26 cellular contexts compared by ENCODE assay signal in the genomic region with DNA sequence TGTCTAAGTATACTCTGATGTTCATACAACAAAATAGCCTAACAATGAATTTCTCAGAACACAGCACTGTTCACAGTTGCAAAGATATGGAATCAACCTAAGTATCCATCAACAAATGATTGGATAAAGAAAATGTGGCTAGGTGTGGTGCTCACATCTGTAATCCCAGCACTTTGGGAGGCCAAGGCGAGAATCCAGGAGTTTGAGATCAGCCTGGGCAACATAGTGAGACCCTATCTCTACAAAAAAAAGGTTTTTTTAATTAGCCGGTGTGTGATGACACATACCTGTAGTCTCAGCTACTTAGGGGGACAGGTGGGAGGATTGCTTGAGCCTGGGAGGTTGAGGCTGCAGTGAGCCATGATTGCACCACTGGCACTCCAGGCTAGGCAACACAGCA. TPM values are rescaled to one million over a fixed set of nuclear protein-coding genes. Genes with fewer than 3 reads are reported as not detected.
DNase-seq lines count a peak whose midpoint lies in the region; ATAC-seq, FAIRE-seq and TF ChIP-seq lines count a peak whose summit lies in the region.
"Had no signal": no experiment of that assay in that cellular context is flagged by ENCODE, and none has a peak within 500 bp of the region (broad histone marks: within the 10 kb centered on the region; RNA-seq: fewer than 3 reads in every experiment).

No MANE protein-coding gene starts in this region.

- in situ Hi-C loops in GM12878 (cut with MboI), result no loop called here

- no peak for ATAC-seq in activated T-cell treated with anti-CD3 and anti-CD28 coated beads, Interleukin-2, amount 50 U/mL, for 4 hours
- no peak for ATAC-seq in GM12878
- ATAC-seq in stimulated activated naive B cell treated with anti-CD40 and anti-IgM and Interleukin-4, amounts not matched to agents 10 μg/mL and 1 μg/mL and 100 μg/mL, for 72 hours (replicated peaks), result no peak
- ATAC-seq in HG03095 (IDR thresholded peaks at IDR 0.05; ENCODE audit: unreplicated experiment), result no peak
- ATAC-seq: A549; activated CD8-positive, alpha-beta T cell treated with anti-CD3 and anti-CD28 coated beads, Interleukin-2, amount 10 ng/mL, durations not matched to agents 7 days and 5 days; body of pancreas; heart left ventricle; left cardiac atrium; Right ventricle myocardium inferior had no signal

- H3K4me2 ChIP-seq in Loucy (ENCODE audit: low read depth, low read length, poor library complexity, severe bottlenecking) (peak overlapping the region; percentile 55), GM12878 (ENCODE audit: control insufficient read depth, insufficient read depth) (peak overlapping the region; percentile 72)
- H3K4me2 ChIP-seq: A549 had no signal

- FAIRE-seq in GM12878 (lab: Jason Lieb, UNC), result no peak
- FAIRE-seq: A549, D721Med had no signal

- H3K9ac ChIP-seq in Loucy (ENCODE audit: low read depth, low read length, poor library complexity, severe bottlenecking), result peak overlapping the region; percentile 60
- H3K9ac ChIP-seq in GM12878 (ENCODE audit: control insufficient read depth, insufficient read depth, low read length), result no peak overlapping the region

- 23% methylated on average over 2 of the region's 2 CpGs for WGBS in GM12878 (ENCODE audit: insufficient coverage, insufficient replicate concordance, low lambda C conversion rate, missing lambda C conversion rate)

- no peak for TF ChIP-seq POLR2A in GM12878 (IDR thresholded peaks at IDR 0.05; ENCODE audit: low read depth, low read length)

- POLR2A ChIA-PET in GM12878 (lab: Charles Lee), result interaction anchor here (1.8 to 5.1 kb wide), 5 partner anchors 12 to 85 kb away, joined by 7 to 59 read pairs (median 16); a partner anchor contains a TSS

- BruUV-seq in GM12878 (replicated peaks; lab: Mats Ljungman, UMichigan), result no TSS peak

- H3K4me1 ChIP-seq in Loucy (ENCODE audit: insufficient read depth, low read length, poor library complexity, severe bottlenecking), result peaks cover 90% of the 10 kb centered on the region
- H3K4me1 ChIP-seq in GM12878 (ENCODE audit: control insufficient read depth, insufficient read depth, low read length), result peaks cover 53% of the 10 kb centered on the region
- H3K4me1 ChIP-seq: A549, BE2C, body of pancreas had no signal

- no peaks in the 10 kb centered on the region for H3K27me3 ChIP-seq in Loucy (ENCODE audit: insufficient read depth, low read length, poor library complexity, severe bottlenecking)
- H3K27me3 ChIP-seq in GM12878 (replicated peaks in 1 of 2; ENCODE audit: control insufficient read depth in 2 of 2, insufficient read depth in 2 of 2, low read length in 1 of 2), result no peaks in the 10 kb centered on the region
- H3K27me3 ChIP-seq: BE2C, body of pancreas, heart left ventricle had no signal

- H3K4me3 Mint-ChIP-seq in activated T-cell treated with anti-CD3 and anti-CD28 coated beads, Interleukin-2, amount 50 U/mL, for 4 hours, result peak overlapping the region; percentile 56
- no peak overlapping the region for H3K4me3 Mint-ChIP-seq in stimulated activated naive B cell treated with anti-CD40 and anti-IgM and Interleukin-4, amounts not matched to agents 10 μg/mL and 1 μg/mL and 100 μg/mL, for 72 hours
- H3K4me3 Mint-ChIP-seq: activated CD8-positive, alpha-beta T cell treated with anti-CD3 and anti-CD28 coated beads, Interleukin-2, amount 10 ng/mL, durations not matched to agents 7 days and 5 days; activated T-helper 1 cell treated with anti-CD3 and anti-CD28 coated beads, Interleukin-12 subunit alpha, Interleukin-12 subunit beta, Interleukin-2, Interleukin-4 antibody, amounts not matched to agents 30 ng/mL and 10 ng/mL and 1 ng/mL, durations not matched to agents 14 hours and 24 hours and 36 hours; H9 had no signal

- H3K36me3 Mint-ChIP-seq in activated T-cell treated with anti-CD3 and anti-CD28 coated beads, Interleukin-2, amount 50 U/mL, for 4 hours (ENCODE audit: insufficient read depth), result peaks cover 26% of the 10 kb centered on the region
- H3K36me3 Mint-ChIP-seq in stimulated activated naive B cell treated with anti-CD40 and anti-IgM and Interleukin-4, amounts not matched to agents 10 μg/mL and 1 μg/mL and 100 μg/mL, for 72 hours, result peaks cover 40 to 45% of the 10 kb centered on the region in 2 donors

- H3K36me3 ChIP-seq in Loucy (ENCODE audit: insufficient read depth, low read length) (peaks cover 21% of the 10 kb centered on the region), GM12878 (ENCODE audit: control insufficient read depth in 2 of 2, insufficient read depth in 2 of 2, low read length in 1 of 2) (peaks cover 6 to 15% of the 10 kb centered on the region in 2 experiments)
- H3K36me3 ChIP-seq: BE2C had no signal

- DNase-seq in activated T-cell treated with anti-CD3 and anti-CD28 coated beads, Interleukin-2, amount 50 U/mL, for 4 hours, result no peak
- DNase-seq in activated T-cell treated with anti-CD3 and anti-CD28 coated beads, Interleukin-2, amount 50 U/mL, for 1 hour, result no peak
- no peak for DNase-seq in GM12878 (ENCODE audit: low read depth, low spot score)
- DNase-seq in stimulated activated naive B cell treated with anti-CD40 and anti-IgM and Interleukin-4, amounts not matched to agents 10 μg/mL and 1 μg/mL and 100 μg/mL, for 72 hours, result no peak
- DNase-seq in activated effector memory CD4-positive, alpha-beta T cell treated with Interleukin-2 at 50 U/mL for 16 hours, result no peak
- no peak for DNase-seq in T1000 (lab: John Stamatoyannopoulos, UW)
- DNase-seq: activated CD8-positive, alpha-beta T cell treated with anti-CD3 and anti-CD28 coated beads, Interleukin-2, amount 10 ng/mL, durations not matched to agents 7 days and 5 days; BE2C; body of pancreas; H9; heart left ventricle; left cardiac atrium; NCI-H1092 treated with DMSO at 0.1 percent for 48 hours; NCI-H2029 treated with DMSO at 0.1 percent for 48 hours; NCI-H345; NCI-H774; nucleus accumbens; OCI-M1 had no signal

- H3K9me3 ChIP-seq in Loucy (ENCODE audit: insufficient read depth, low read depth, low read length) (no peaks in the 10 kb centered on the region), GM12878 (replicated peaks; ENCODE audit: control insufficient read depth, insufficient read depth, low read length) (no peaks in the 10 kb centered on the region)
- H3K9me3 ChIP-seq: A549, BE2C, body of pancreas, heart left ventricle had no signal

- TF ChIP-seq RAD21 in GM12878 (IDR thresholded peaks at IDR 0.05; ENCODE audit: insufficient read depth, low read depth, low read length), result no peak

- no peak for TF ChIP-seq EP300 in GM12878 (IDR thresholded peaks at IDR 0.05; ENCODE audit: borderline replicate concordance in 1 of 2, control insufficient read depth in 1 of 2, low read depth in 2 of 2, low read length in 2 of 2)

- SMC1A ChIA-PET in GM12878 (lab: Charles Lee; ENCODE audit: uncharacterized antibody, unreplicated experiment), result interaction anchor here (0.8 to 8.0 kb wide), 11 partner anchors 9 to 121 kb away, joined by 3 to 92 read pairs (median 7); a partner anchor contains a TSS

- H4K20me1 ChIP-seq in Loucy (ENCODE audit: insufficient read depth, low read length, poor library complexity, severe bottlenecking) (peaks cover 16% of the 10 kb centered on the region), GM12878 (ENCODE audit: control insufficient read depth, insufficient read depth) (no peaks in the 10 kb centered on the region)

- no peaks in the 10 kb centered on the region for H3K9me3 Mint-ChIP-seq in activated T-cell treated with anti-CD3 and anti-CD28 coated beads, Interleukin-2, amount 50 U/mL, for 4 hours
- H3K9me3 Mint-ChIP-seq in stimulated activated naive B cell treated with anti-CD40 and anti-IgM and Interleukin-4, amounts not matched to agents 10 μg/mL and 1 μg/mL and 100 μg/mL, for 72 hours, result no peaks in the 10 kb centered on the region
- H3K9me3 Mint-ChIP-seq: activated T-helper 1 cell treated with anti-CD3 and anti-CD28 coated beads, Interleukin-12 subunit alpha, Interleukin-12 subunit beta, Interleukin-2, Interleukin-4 antibody, amounts not matched to agents 30 ng/mL and 10 ng/mL and 1 ng/mL, durations not matched to agents 14 hours and 24 hours and 36 hours had no signal

- TF ChIP-seq CTCF in Loucy (conservative IDR thresholded peaks at IDR 0.05; ENCODE audit: low read length), result no peak
- no peak for TF ChIP-seq CTCF in GM12878 (IDR thresholded peaks at IDR 0.05 in 2 of 3, conservative IDR thresholded peaks at IDR 0.05 in 1 of 3; ENCODE audit: control insufficient read depth in 2 of 3, extremely low read depth in 1 of 3, insufficient read depth in 1 of 3, low read depth in 3 of 3, low read length in 3 of 3)

- intact Hi-C loops in GM12878 (cut with micrococcal nuclease; ENCODE audit: unreplicated experiment), result no loop called here

- no peaks in the 10 kb centered on the region for H3K9me2 ChIP-seq in Loucy (replicated peaks; ENCODE audit: low read depth, low read length)

- peaks cover 9% of the 10 kb centered on the region for H3F3A ChIP-seq in Loucy (ENCODE audit: low read depth)

- H3K27ac Mint-ChIP-seq in stimulated activated naive B cell treated with anti-CD40 and anti-IgM and Interleukin-4, amounts not matched to agents 10 μg/mL and 1 μg/mL and 100 μg/mL, for 72 hours, result peak overlapping the region; percentile 62
- H3K27ac Mint-ChIP-seq: H9 had no signal

- H3K27me3 Mint-ChIP-seq in activated T-cell treated with anti-CD3 and anti-CD28 coated beads, Interleukin-2, amount 50 U/mL, for 4 hours (ENCODE audit: low read depth), result no peaks in the 10 kb centered on the region
- H3K27me3 Mint-ChIP-seq in stimulated activated naive B cell treated with anti-CD40 and anti-IgM and Interleukin-4, amounts not matched to agents 10 μg/mL and 1 μg/mL and 100 μg/mL, for 72 hours, result no peaks in the 10 kb centered on the region

- H3K4me3 ChIP-seq in Loucy (ENCODE audit: low read length, poor library complexity, severe bottlenecking) (no peak overlapping the region), GM12878 (peak overlapping the region; percentile 41; the same call in 1 of the 2 replicates)
- H3K4me3 ChIP-seq: A549, body of pancreas, heart left ventricle had no signal

- RAD21 ChIA-PET in GM12878 (lab: Charles Lee; ENCODE audit: unreplicated experiment), result interaction anchor here (1.1 to 5.2 kb wide), 5 partner anchors 9 to 121 kb away, joined by 3 to 50 read pairs (median 4); no protein-coding TSS in a partner anchor

- H3K27ac ChIP-seq in GM12878 (ENCODE audit: control insufficient read depth, insufficient read depth), result peak overlapping the region; percentile 86
- H3K27ac ChIP-seq: A549, body of pancreas, epithelial cell of prostate, heart left ventricle, HL-60 had no signal

- H2AFZ ChIP-seq in Loucy (ENCODE audit: low read length) (no peak overlapping the region), GM12878 (ENCODE audit: control insufficient read depth, low read depth, low read length) (no peak overlapping the region)

- CTCF ChIA-PET in GM12878 (lab: Yijun Ruan, JAX), result interaction anchor here (0.8 to 3.0 kb wide), 7 partner anchors 9 to 205 kb away, joined by 3 to 15 read pairs (median 7); a partner anchor contains a TSS

- H3K79me2 ChIP-seq in Loucy (ENCODE audit: insufficient read depth, low read length) (peaks cover 91% of the 10 kb centered on the region), GM12878 (ENCODE audit: control insufficient read depth, insufficient read depth, low read length) (peaks cover 58% of the 10 kb centered on the region)

- peaks cover 85% of the 10 kb centered on the region for H3K4me1 Mint-ChIP-seq in activated T-cell treated with anti-CD3 and anti-CD28 coated beads, Interleukin-2, amount 50 U/mL, for 4 hours (ENCODE audit: low read depth)
- H3K4me1 Mint-ChIP-seq in stimulated activated naive B cell treated with anti-CD40 and anti-IgM and Interleukin-4, amounts not matched to agents 10 μg/mL and 1 μg/mL and 100 μg/mL, for 72 hours, result peaks cover 43 to 73% of the 10 kb centered on the region in 2 donors
- H3K4me1 Mint-ChIP-seq: H9 had no signal

RNA-seq across cellular contexts. Expression of a gene that starts 10.7 kb away (rescaled TPM):
- 10 to 100 TPM; 13.9 to 20.2 (median 14.7) TPM for total RNA-seq in activated T-cell treated with anti-CD3 and anti-CD28 coated beads, Interleukin-2, amount 50 U/mL, for 4 hours
- 126 and 141 TPM in 2 replicates for total RNA-seq in GM12878 (2013; cell fraction: nucleolus; rRNA removed)
- total RNA-seq in GM12878 (2014; rRNA removed) (13.6 and 15.9 TPM in 2 replicates), GM12878 (2014; rRNA removed; fragmentation: Illumina TruSeq; extraction: Trizol) (17.8 and 20.4 TPM in 2 replicates), GM12878 (2021) (57.7 and 64.7 TPM in 2 replicates)
- polyA plus RNA-seq in GM12878 (2011; ENCODE audit: low read depth), result 70.8 TPM
- polyA plus RNA-seq in GM12878 (2011; rRNA removed) (99.7 and 143 TPM in 2 replicates), GM12878 (2014; fragmentation: Illumina TruSeq; extraction: Trizol) (76.6 and 99.0 TPM in 2 replicates), GM12878 (2014; fragmentation: Nextera tagmentation; extraction: Ambion mirVana) (10 to 100 TPM in 1 of 2 experiments, 1 to 10 TPM in 1; 8.5 to 23.3 TPM), GM12878 (2014; rRNA removed) (29.1 and 51.4 TPM in 2 replicates), GM12878 (2016; fragmentation: Nextera tagmentation; extraction: Ambion mirVana) (10 to 100 TPM; 66.1 to 67.4 TPM)
- polyA plus RNA-seq in GM12878 (2011; cell fraction: cytosol; rRNA removed), result 30.3 and 40.8 TPM in 2 replicates
- 41.7 and 46.0 TPM in 2 replicates for polyA plus RNA-seq in GM12878 (2011; cell fraction: nucleus; rRNA removed)
- polyA plus RNA-seq in GM12878 (2012), result 47.7 and 70.7 TPM in 2 replicates
- 41.2 and 93.3 TPM in 2 replicates for polyA minus RNA-seq in GM12878 (2011; rRNA and poly(A)+ RNA removed)
- 18.4 and 19.6 TPM in 2 replicates for polyA minus RNA-seq in GM12878 (2011; cell fraction: cytosol; rRNA and poly(A)+ RNA removed)
- polyA minus RNA-seq in GM12878 (2011; cell fraction: nucleus; rRNA and poly(A)+ RNA removed), result 16.2 and 23.5 TPM in 2 replicates

RNA-seq across cellular contexts. Expression of a gene that starts 25.8 kb away (rescaled TPM):
- 10 to 100 TPM in 2 of 3 donors, 1 to 10 TPM in 1; 9.3 to 11.6 (median 10.2) TPM for total RNA-seq in activated T-cell treated with anti-CD3 and anti-CD28 coated beads, Interleukin-2, amount 50 U/mL, for 4 hours
- total RNA-seq in GM12878 (2013; cell fraction: nucleolus; rRNA removed), result 35.3 and 38.4 TPM in 2 replicates
- total RNA-seq in GM12878 (2014; rRNA removed) (37.3 and 44.5 TPM in 2 replicates), GM12878 (2014; rRNA removed; fragmentation: Illumina TruSeq; extraction: Trizol) (30.0 and 32.4 TPM in 2 replicates), GM12878 (2021) (22.7 and 26.9 TPM in 2 replicates)
- 28.8 TPM for polyA plus RNA-seq in GM12878 (2011; ENCODE audit: low read depth)
- polyA plus RNA-seq in GM12878 (2011; rRNA removed) (31.4 and 37.4 TPM in 2 replicates), GM12878 (2014; fragmentation: Illumina TruSeq; extraction: Trizol) (27.3 and 37.5 TPM in 2 replicates), GM12878 (2014; fragmentation: Nextera tagmentation; extraction: Ambion mirVana) (10 to 100 TPM; 15.0 to 23.3 TPM), GM12878 (2014; rRNA removed) (27.2 and 31.1 TPM in 2 replicates), GM12878 (2016; fragmentation: Nextera tagmentation; extraction: Ambion mirVana) (10 to 100 TPM; 49.8 to 55.1 TPM)
- 32.9 and 43.8 TPM in 2 replicates for polyA plus RNA-seq in GM12878 (2011; cell fraction: cytosol; rRNA removed)
- polyA plus RNA-seq in GM12878 (2011; cell fraction: nucleus; rRNA removed), result 13.2 and 14.8 TPM in 2 replicates
- polyA plus RNA-seq in GM12878 (2012), result 30.3 and 41.4 TPM in 2 replicates
- 43.3 and 51.9 TPM in 2 replicates for polyA minus RNA-seq in GM12878 (2011; rRNA and poly(A)+ RNA removed)
- 15.5 and 18.2 TPM in 2 replicates for polyA minus RNA-seq in GM12878 (2011; cell fraction: cytosol; rRNA and poly(A)+ RNA removed)
- 8.2 and 10.6 TPM in 2 replicates for polyA minus RNA-seq in GM12878 (2011; cell fraction: nucleus; rRNA and poly(A)+ RNA removed)
